Comparison of ENCODE assay signal across 26 cellular contexts in genomic region chr4:63308702-63309101, GRCh38.
"Had no signal": no experiment of that assay in that cellular context is flagged by ENCODE, and none has a peak within 500 bp of the region (broad histone marks: within the 10 kb centered on the region; RNA-seq: fewer than 3 reads in every experiment).

No MANE protein-coding gene starts in this region.

- H3K27ac ChIP-seq: coronary artery, dorsolateral prefrontal cortex, epithelial cell of prostate, esophagus squamous epithelium, gastroesophageal sphincter, heart left ventricle, hepatocyte, left lung, lower lobe of right lung had no signal

- DNase-seq: dermis blood vessel endothelial cell; dorsolateral prefrontal cortex; effector CD4-positive, alpha-beta T cell; effector memory CD4-positive, alpha-beta T cell; erythroblast; esophagus squamous epithelium; foreskin fibroblast; heart left ventricle; hypothalamus; immature natural killer cell; islet precursor cell; left cardiac atrium; left lung; left ventricle myocardium superior; lower lobe of right lung; mesenchymal stem cell; mucosa of descending colon had no signal

- FAIRE-seq: colon, endothelial cell of umbilical vein, frontal cortex had no signal

- H3K4me1 ChIP-seq: esophagus squamous epithelium, gastroesophageal sphincter, heart left ventricle, left lung, lower lobe of right lung had no signal

- H3K4me3 ChIP-seq: coronary artery, dorsolateral prefrontal cortex, esophagus squamous epithelium, gastroesophageal sphincter, heart left ventricle, hepatocyte, left lung, lower lobe of right lung, mucosa of descending colon had no signal

- H3K4me1 Mint-ChIP-seq: immature natural killer cell, mesothelial cell of epicardium had no signal

- H3K27ac Mint-ChIP-seq: immature natural killer cell, mesothelial cell of epicardium had no signal

- H3K36me3 Mint-ChIP-seq: immature natural killer cell, mesothelial cell of epicardium had no signal

- H3K27me3 ChIP-seq: dorsolateral prefrontal cortex, esophagus squamous epithelium, gastroesophageal sphincter, heart left ventricle, hepatocyte, left lung had no signal

- H3K4me3 Mint-ChIP-seq: immature natural killer cell, mesothelial cell of epicardium had no signal

- H3K36me3 ChIP-seq: esophagus squamous epithelium, gastroesophageal sphincter, heart left ventricle, left lung, lower lobe of right lung had no signal

- ATAC-seq: esophagus mucosa, gastroesophageal sphincter, heart left ventricle, left cardiac atrium, left lung, left ventricle myocardium superior, lower lobe of right lung, mucosa of descending colon had no signal
